Comparison of ENCODE assay signal across 2 cellular contexts in genomic region chr5:72554897-72555296, GRCh38.
A peak's percentile ranks its signal among the peaks of the same experiment; 100 is the strongest.
TF ChIP-seq lines count a peak whose summit lies in the region.

No MANE protein-coding gene starts in this region.

TF ChIP-seq in HepG2, 621 proteins besides CTCF, POLR2A, EP300 and RAD21:
- no peak for TF ChIP-seq CCDC6 (CRISPR knock-in tag; IDR thresholded peaks at IDR 0.05)
- TF ChIP-seq JUN (CRISPR knock-in tag; IDR thresholded peaks at IDR 0.05): no peak
- TF ChIP-seq KDM2A (CRISPR knock-in tag; IDR thresholded peaks at IDR 0.05; ENCODE audit: borderline replicate concordance, low read depth): no peak
- TF ChIP-seq ZNF496 (CRISPR knock-in tag; IDR thresholded peaks at IDR 0.05; ENCODE audit: insufficient replicate concordance): no peak
- TF ChIP-seq, protein P1, sequence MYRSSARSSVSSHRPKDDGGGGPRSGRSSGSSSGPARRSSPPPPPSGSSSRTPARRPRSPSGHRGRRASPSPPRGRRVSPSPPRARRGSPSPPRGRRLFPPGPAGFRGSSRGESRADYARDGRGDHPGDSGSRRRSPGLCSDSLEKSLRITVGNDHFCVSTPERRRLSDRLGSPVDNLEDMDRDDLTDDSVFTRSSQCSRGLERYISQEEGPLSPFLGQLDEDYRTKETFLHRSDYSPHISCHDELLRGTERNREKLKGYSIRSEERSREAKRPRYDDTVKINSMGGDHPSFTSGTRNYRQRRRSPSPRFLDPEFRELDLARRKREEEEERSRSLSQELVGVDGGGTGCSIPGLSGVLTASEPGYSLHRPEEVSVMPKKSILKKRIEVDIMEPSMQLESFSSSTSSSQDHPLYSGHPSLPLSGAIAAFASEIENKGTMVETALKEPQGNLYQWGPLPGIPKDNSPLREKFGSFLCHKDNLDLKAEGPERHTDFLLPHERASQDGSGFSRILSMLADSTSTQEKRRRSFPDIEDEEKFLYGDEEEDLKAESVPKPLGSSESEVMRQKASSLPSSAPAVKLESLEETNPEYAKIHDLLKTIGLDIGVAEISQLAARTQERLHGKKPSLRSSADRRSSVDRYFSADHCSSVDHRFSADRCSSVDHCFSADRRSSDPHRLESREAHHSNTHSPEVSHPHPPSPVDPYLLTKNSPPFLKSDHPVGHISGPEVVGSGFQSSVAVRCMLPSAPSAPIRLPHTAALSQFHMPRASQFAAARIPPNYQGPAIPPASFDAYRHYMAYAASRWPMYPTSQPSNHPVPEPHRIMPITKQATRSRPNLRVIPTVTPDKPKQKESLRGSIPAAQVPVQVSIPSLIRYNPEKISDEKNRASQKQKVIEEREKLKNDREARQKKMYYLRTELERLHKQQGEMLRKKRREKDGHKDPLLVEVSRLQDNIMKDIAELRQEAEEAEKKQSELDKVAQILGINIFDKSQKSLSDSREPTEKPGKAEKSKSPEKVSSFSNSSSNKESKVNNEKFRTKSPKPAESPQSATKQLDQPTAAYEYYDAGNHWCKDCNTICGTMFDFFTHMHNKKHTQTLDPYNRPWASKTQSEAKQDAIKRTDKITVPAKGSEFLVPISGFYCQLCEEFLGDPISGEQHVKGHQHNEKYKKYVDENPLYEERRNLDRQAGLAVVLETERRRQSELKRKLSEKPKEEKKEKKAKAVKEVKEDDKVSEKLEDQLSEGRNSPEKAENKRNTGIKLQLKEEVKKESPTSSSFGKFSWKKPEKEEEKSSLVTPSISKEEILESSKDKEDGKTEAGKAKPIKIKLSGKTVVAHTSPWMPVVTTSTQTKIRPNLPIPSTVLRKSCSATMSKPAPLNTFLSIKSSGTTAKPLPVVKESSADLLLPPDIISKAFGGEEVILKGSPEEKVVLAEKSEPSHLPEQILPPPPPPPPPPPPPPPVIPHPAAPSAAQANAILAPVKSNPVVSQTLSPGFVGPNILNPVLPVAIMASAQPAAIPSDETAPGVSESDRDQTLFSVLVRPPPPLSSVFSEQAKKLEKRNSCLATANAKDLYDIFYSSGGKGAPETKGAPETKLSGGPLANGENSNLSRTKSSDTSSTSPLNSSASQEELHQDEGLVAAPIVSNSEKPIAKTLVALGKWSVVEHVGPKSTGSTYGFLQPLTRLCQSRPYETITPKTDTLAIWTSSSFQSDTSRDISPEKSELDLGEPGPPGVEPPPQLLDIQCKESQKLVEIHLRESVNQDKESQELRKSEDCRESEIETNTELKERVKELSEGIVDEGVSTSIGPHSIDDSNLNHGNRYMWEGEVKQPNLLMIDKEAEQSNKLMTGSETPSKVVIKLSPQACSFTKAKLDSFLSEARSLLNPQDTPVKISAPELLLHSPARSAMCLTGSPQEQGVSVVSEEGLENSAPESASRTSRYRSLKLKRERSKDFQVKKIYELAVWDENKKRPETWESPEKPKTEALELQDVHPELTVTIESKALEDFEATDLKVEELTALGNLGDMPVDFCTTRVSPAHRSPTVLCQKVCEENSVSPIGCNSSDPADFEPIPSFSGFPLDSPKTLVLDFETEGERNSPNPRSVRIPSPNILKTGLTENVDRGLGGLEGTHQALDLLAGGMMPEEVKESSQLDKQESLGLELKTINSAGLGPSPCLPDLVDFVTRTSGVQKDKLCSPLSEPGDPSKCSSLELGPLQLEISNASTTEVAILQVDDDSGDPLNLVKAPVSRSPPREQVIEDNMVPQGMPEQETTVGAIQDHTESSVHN (CRISPR knock-in tag; IDR thresholded peaks at IDR 0.05): no peak
- 0 out of 2 replicates have a peak, but pooled peaks have one; percentile 16 for TF ChIP-seq ZNF629 (CRISPR knock-in tag; conservative IDR thresholded peaks at IDR 0.05)

TF ChIP-seq in GM23338, 12 proteins besides CTCF, POLR2A, EP300 and RAD21:
- TF ChIP-seq ZNF462 (CRISPR knock-in tag; IDR thresholded peaks at IDR 0.05): no peak
- TF ChIP-seq NANOG (IDR thresholded peaks at IDR 0.05; ENCODE audit: borderline replicate concordance): no peak
- TF ChIP-seq EZH2phosphoT487 (IDR thresholded peaks at IDR 0.05; ENCODE audit: unreplicated experiment): no peak
- no peak for TF ChIP-seq EZH2 (IDR thresholded peaks at IDR 0.05; ENCODE audit: low read depth, unreplicated experiment)
- TF ChIP-seq STAT1 (IDR thresholded peaks at IDR 0.05; ENCODE audit: unreplicated experiment): no peak
- TF ChIP-seq, protein P2, sequence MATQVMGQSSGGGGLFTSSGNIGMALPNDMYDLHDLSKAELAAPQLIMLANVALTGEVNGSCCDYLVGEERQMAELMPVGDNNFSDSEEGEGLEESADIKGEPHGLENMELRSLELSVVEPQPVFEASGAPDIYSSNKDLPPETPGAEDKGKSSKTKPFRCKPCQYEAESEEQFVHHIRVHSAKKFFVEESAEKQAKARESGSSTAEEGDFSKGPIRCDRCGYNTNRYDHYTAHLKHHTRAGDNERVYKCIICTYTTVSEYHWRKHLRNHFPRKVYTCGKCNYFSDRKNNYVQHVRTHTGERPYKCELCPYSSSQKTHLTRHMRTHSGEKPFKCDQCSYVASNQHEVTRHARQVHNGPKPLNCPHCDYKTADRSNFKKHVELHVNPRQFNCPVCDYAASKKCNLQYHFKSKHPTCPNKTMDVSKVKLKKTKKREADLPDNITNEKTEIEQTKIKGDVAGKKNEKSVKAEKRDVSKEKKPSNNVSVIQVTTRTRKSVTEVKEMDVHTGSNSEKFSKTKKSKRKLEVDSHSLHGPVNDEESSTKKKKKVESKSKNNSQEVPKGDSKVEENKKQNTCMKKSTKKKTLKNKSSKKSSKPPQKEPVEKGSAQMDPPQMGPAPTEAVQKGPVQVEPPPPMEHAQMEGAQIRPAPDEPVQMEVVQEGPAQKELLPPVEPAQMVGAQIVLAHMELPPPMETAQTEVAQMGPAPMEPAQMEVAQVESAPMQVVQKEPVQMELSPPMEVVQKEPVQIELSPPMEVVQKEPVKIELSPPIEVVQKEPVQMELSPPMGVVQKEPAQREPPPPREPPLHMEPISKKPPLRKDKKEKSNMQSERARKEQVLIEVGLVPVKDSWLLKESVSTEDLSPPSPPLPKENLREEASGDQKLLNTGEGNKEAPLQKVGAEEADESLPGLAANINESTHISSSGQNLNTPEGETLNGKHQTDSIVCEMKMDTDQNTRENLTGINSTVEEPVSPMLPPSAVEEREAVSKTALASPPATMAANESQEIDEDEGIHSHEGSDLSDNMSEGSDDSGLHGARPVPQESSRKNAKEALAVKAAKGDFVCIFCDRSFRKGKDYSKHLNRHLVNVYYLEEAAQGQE (IDR thresholded peaks at IDR 0.05; ENCODE audit: unreplicated experiment): no peak
